ENCODE assay signal across 8 cellular contexts in the genomic region with DNA sequence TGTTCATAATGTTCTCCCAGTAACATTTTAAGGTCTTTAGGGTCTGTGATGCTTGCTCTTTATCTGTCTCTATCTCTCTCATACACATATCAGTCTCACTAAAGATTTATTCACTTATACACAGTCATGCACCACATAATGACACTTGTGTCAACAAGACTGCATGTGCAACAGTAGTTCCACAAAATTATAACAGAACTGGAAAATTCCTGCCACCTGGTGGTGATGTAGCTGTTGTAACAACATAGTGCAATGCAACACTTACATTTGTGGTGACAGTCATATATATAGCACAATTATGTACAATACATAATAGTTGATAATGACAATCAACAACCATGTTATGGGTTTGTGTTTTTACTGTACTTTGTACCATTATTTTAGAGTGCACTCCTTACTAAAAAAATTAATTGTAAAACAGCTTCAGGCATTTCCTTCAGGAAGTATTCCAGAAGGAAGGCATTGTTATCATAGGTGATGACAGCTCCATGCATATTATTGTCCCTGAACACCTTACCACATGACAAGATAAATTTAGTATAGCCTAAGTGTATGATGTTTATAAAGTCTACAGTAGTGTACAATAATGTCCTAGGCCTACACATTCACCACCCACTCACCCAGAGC. TPM values are rescaled to one million over a fixed set of nuclear protein-coding genes. Genes with fewer than 3 reads are reported as not detected.
DNase-seq lines count a peak whose midpoint lies in the region; ATAC-seq and TF ChIP-seq lines count a peak whose summit lies in the region.

No MANE protein-coding gene starts in this region.

- intact Hi-C loops in Calu3 (cut with micrococcal nuclease; ENCODE audit: unreplicated experiment): loop anchor here (5.0 to 10.0 kb wide), 3 partner anchors 225 to 522 kb away; no protein-coding TSS in a partner anchor

- H3K4me3 ChIP-seq in HL-60 (replicated peaks; ENCODE audit: insufficient read depth, low read length): no peak overlapping the region

- no TSS peak for BruUV-seq in Calu3 (replicated peaks; lab: Mats Ljungman, UMichigan)

- H3K9me3 Mint-ChIP-seq in Calu3 (ENCODE audit: low read depth, unreplicated experiment): no peaks in the 10 kb centered on the region

- no peak overlapping the region for H3K4me3 Mint-ChIP-seq in Calu3 (ENCODE audit: low read depth, unreplicated experiment)

- CTCF ChIA-PET in Calu3 (lab: Charles Lee): interaction anchor here (0.6 to 1.4 kb wide), 5 partner anchors 11 to 384 kb away, joined by 3 to 8 read pairs (median 3); no protein-coding TSS in a partner anchor

- no peak for ATAC-seq in HG02885 (IDR thresholded peaks at IDR 0.05; ENCODE audit: poor library complexity, unreplicated experiment)
- ATAC-seq in GM18907 (IDR thresholded peaks at IDR 0.05; ENCODE audit: unreplicated experiment): no peak

- DNase-seq in Calu3 (peak; percentile 67), HL-60 (ENCODE audit: low read depth in 1 of 2, low spot score in 1 of 2) (peak; percentile 36 to 37), SIG-M5 treated with dmso at 0.1 percent for 504 hours (lab: John Stamatoyannopoulos, UW; ENCODE audit: unreplicated experiment) (peak; percentile 65), glomerular visceral epithelial cell (ENCODE audit: extremely low spot score) (peak; percentile 12), cerebellar nuclear complex (lab: John Stamatoyannopoulos, UW) (no peak), NCI-H2029 treated with DMSO at 0.1 percent for 48 hours (lab: John Stamatoyannopoulos, UW) (no peak)

- H3K27ac ChIP-seq in HL-60 (replicated peaks): no peak overlapping the region

- H3K4me1 Mint-ChIP-seq in Calu3 (ENCODE audit: low read depth, unreplicated experiment): peaks cover 9% of the 10 kb centered on the region

- peak; percentile 45 for TF ChIP-seq CTCF in Calu3 (IDR thresholded peaks at IDR 0.05; ENCODE audit: unreplicated experiment)
- peak; percentile 21 for TF ChIP-seq CTCF in HL-60 (IDR thresholded peaks at IDR 0.05; ENCODE audit: insufficient read depth, low read length)

- peaks cover 7% of the 10 kb centered on the region for H3K27me3 ChIP-seq in HL-60 (ENCODE audit: insufficient read depth, poor library complexity, severe bottlenecking)

- H3K27me3 Mint-ChIP-seq in Calu3 (ENCODE audit: unreplicated experiment): peaks cover 70% of the 10 kb centered on the region

- no peaks in the 10 kb centered on the region for H3K36me3 Mint-ChIP-seq in Calu3 (ENCODE audit: insufficient read depth, unreplicated experiment)

- H3K27ac Mint-ChIP-seq in Calu3 (ENCODE audit: unreplicated experiment): no peak overlapping the region

RNA-seq across cellular contexts. Expression of a gene that starts 8.1 kb away (rescaled TPM):
- 0.17 TPM in 1 of 2 replicates, not detected in the other for total RNA-seq in Calu3 (2022)

RNA-seq across cellular contexts. Expression of a gene that starts 24.0 kb away (rescaled TPM):
- not detected in 2 replicates for total RNA-seq in Calu3 (2022)

Comparison
In these comparisons a context has a peak if more than half of its experiments do, and no peak if none do; other contexts are left out.
1. DNase-seq: peak in Calu3 (single experiment), HL-60 (2 of 2), SIG-M5 treated with dmso at 0.1 percent for 504 hours (single experiment) and glomerular visceral epithelial cell (single experiment); none in cerebellar nuclear complex (0 of 2) and NCI-H2029 treated with DMSO at 0.1 percent for 48 hours (single experiment).